ENCODE assay signal across 1 cellular context in genomic region chr7:334618-335357, GRCh38.
TF ChIP-seq lines count a peak whose summit lies in the region.

No MANE protein-coding gene starts in this region.

TF ChIP-seq in HepG2, 621 proteins besides CTCF, POLR2A, EP300 and RAD21 (continued from another document):
- TF ChIP-seq MNT (IDR thresholded peaks at IDR 0.05) (peak; percentile 99), E2F1 (CRISPR knock-in tag; IDR thresholded peaks at IDR 0.05) (no peak), PTBP1 (IDR thresholded peaks at IDR 0.05; ENCODE audit: low read depth, low read length, poor library complexity, severe bottlenecking) (no peak), THAP11 (CRISPR knock-in tag; IDR thresholded peaks at IDR 0.05) (no peak), NFIB (CRISPR knock-in tag; IDR thresholded peaks at IDR 0.05; ENCODE audit: borderline replicate concordance) (0 out of 2 replicates have a peak, but pooled peaks have one; percentile 31), THAP7 (CRISPR knock-in tag; IDR thresholded peaks at IDR 0.05) (no peak), SOX13 (IDR thresholded peaks at IDR 0.05) (no peak), SOX13 (CRISPR knock-in tag; conservative IDR thresholded peaks at IDR 0.05 in 1 of 2, IDR thresholded peaks at IDR 0.05 in 1 of 2) (no peak), ZNF317 (CRISPR knock-in tag; IDR thresholded peaks at IDR 0.05) (no peak), TRIM22 (IDR thresholded peaks at IDR 0.05) (0 out of 2 replicates have a peak, but pooled peaks have one; percentile 15), ELF1 (CRISPR knock-in tag; IDR thresholded peaks at IDR 0.05) (no peak), FOXA1 (IDR thresholded peaks at IDR 0.05) (peak; percentile 16; the same call in 1 of the 2 replicates), FOXA1 (CRISPR knock-in tag; IDR thresholded peaks at IDR 0.05) (no peak), PBX3 (CRISPR knock-in tag; IDR thresholded peaks at IDR 0.05; ENCODE audit: borderline replicate concordance) (no peak), MAX (IDR thresholded peaks at IDR 0.05) (0 out of 2 replicates have a peak, but pooled peaks have one; percentile 1), CEBPG (CRISPR knock-in tag; IDR thresholded peaks at IDR 0.05) (no peak), MTA1 (CRISPR knock-in tag; IDR thresholded peaks at IDR 0.05; ENCODE audit: borderline replicate concordance) (no peak), RBM39 (IDR thresholded peaks at IDR 0.05; ENCODE audit: low read depth, low read length, poor library complexity, severe bottlenecking) (no peak), HBP1 (CRISPR knock-in tag; IDR thresholded peaks at IDR 0.05; ENCODE audit: low read depth) (no peak)
